2 cellular contexts compared by ENCODE assay signal in genomic region chr22:26479792-26480610, GRCh38.
TF ChIP-seq lines count a peak whose summit lies in the region.

No MANE protein-coding gene starts in this region.

TF ChIP-seq in SK-N-SH, 30 proteins besides CTCF, POLR2A, EP300 and RAD21 (continued from another document):
- TF ChIP-seq IRF3 (IDR thresholded peaks at IDR 0.05; ENCODE audit: low read depth, low read length) (no peak), ZBTB33 (IDR thresholded peaks at IDR 0.05; ENCODE audit: borderline replicate concordance, low read depth) (no peak)

TF ChIP-seq in SK-N-SH treated with all-trans-retinoic acid at 6 μM for 48 hours, 23 proteins besides CTCF, POLR2A, EP300 and RAD21 (continued from another document):
- TF ChIP-seq CREB5 (CRISPR knock-in tag; IDR thresholded peaks at IDR 0.05; ENCODE audit: low read depth) (no peak), RARB (CRISPR knock-in tag; IDR thresholded peaks at IDR 0.05) (no peak), BACH2 (CRISPR knock-in tag; IDR thresholded peaks at IDR 0.05; ENCODE audit: borderline replicate concordance) (no peak), ZNF70 (CRISPR knock-in tag; IDR thresholded peaks at IDR 0.05) (no peak)
